10 cellular contexts compared by ENCODE assay signal in the genomic region with DNA sequence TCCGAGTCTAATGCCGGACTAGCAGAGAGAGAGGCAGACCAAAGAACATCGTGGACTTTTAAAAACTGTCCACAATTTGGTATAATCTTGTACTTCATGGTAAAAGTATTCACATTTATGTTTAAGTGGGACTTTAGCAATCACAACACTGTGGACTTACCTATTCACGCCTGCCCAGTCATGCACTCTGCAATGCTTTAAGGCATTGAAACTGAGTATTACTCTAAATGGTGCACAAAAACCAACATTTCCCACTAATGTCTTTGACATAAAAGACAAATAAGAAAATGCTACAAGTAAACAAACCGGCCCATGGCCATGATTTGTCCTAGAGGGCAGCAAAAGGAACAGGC.
DNase-seq lines count a peak whose midpoint lies in the region; ATAC-seq and TF ChIP-seq lines count a peak whose summit lies in the region.
"Had no signal": no experiment of that assay in that cellular context is flagged by ENCODE, and none has a peak within 500 bp of the region (broad histone marks: within the 10 kb centered on the region; RNA-seq: fewer than 3 reads in every experiment).

No MANE protein-coding gene starts in this region.

- H3K9me2 ChIP-seq in PC-3 (replicated peaks; ENCODE audit: low read length), result no peaks in the 10 kb centered on the region

- H3K4me3 ChIP-seq in PC-3 (ENCODE audit: low read length) (peak overlapping the region; percentile 56), epithelial cell of esophagus (ENCODE audit: low read length) (peak overlapping the region; percentile 22), prostate gland (no peak overlapping the region), BE2C (ENCODE audit: low read depth, low read length) (no peak overlapping the region)

- H3K4me1 Mint-ChIP-seq in CD4-positive, alpha-beta T cell (ENCODE audit: low read depth), result peaks cover 61% of the 10 kb centered on the region

- no peaks in the 10 kb centered on the region for H3K79me2 ChIP-seq in PC-3 (ENCODE audit: low read length)

- no peak overlapping the region for H3K27ac ChIP-seq in CD4-positive, alpha-beta T cell (ENCODE audit: low read depth, low read length)
- H3K27ac ChIP-seq in PC-3 (ENCODE audit: low read length) (peak overlapping the region; percentile 77), prostate gland (peak overlapping the region; percentile 39 to 50)

- no peak for ATAC-seq in CD4-positive, alpha-beta T cell (ENCODE audit: poor library complexity)
- ATAC-seq in PC-3 (peak; percentile 30), GM18909 (IDR thresholded peaks at IDR 0.05; ENCODE audit: poor library complexity, unreplicated experiment) (no peak)

- TF ChIP-seq POLR2A in prostate gland (IDR thresholded peaks at IDR 0.05), result no peak

- no peaks in the 10 kb centered on the region for H3K9me3 ChIP-seq in CD4-positive, alpha-beta T cell (ENCODE audit: control insufficient read depth, low read length)
- H3K9me3 ChIP-seq in PC-3 (ENCODE audit: low read length) (no peaks in the 10 kb centered on the region), prostate gland (no peaks in the 10 kb centered on the region), BE2C (no peaks in the 10 kb centered on the region)

- H3K4me3 Mint-ChIP-seq in CD4-positive, alpha-beta T cell, result no peak overlapping the region
- H3K4me3 Mint-ChIP-seq: CD8-positive, alpha-beta memory T cell; T-helper 1 cell treated with Interleukin-12 subunit alpha and Interleukin-12 subunit beta and Interleukin-4 antibody, amounts not matched to agents 30 μg/mL and 1 μg/mL, for 36 hours had no signal

- peak overlapping the region; percentile 60 for H3K9ac ChIP-seq in PC-3 (ENCODE audit: low read length)

- peak overlapping the region; percentile 82 for H3K4me2 ChIP-seq in PC-3 (ENCODE audit: low read length)

- peak overlapping the region; percentile 61 for H3K27ac Mint-ChIP-seq in CD4-positive, alpha-beta T cell
- H3K27ac Mint-ChIP-seq: T-helper 1 cell treated with Interleukin-12 subunit alpha and Interleukin-12 subunit beta and Interleukin-4 antibody, amounts not matched to agents 30 μg/mL and 1 μg/mL, for 36 hours had no signal

- DNase-seq in CD4-positive, alpha-beta T cell, result no peak
- DNase-seq in PC-3 (peak; percentile 4), epithelial cell of esophagus (ENCODE audit: low read depth) (peak; percentile 63), prostate gland (ENCODE audit: low spot score) (no peak), GF-D8 (lab: John Stamatoyannopoulos, UW) (no peak), UCSD-AML1 (lab: John Stamatoyannopoulos, UW; ENCODE audit: unreplicated experiment) (no peak), BE2C (no peak)
- DNase-seq: CD8-positive, alpha-beta memory T cell had no signal

- H3K27me3 ChIP-seq in CD4-positive, alpha-beta T cell (ENCODE audit: control insufficient read depth, insufficient read depth, low read length), result no peaks in the 10 kb centered on the region
- H3K27me3 ChIP-seq in PC-3 (ENCODE audit: low read length) (no peaks in the 10 kb centered on the region), prostate gland (replicated peaks; ENCODE audit: insufficient read depth) (no peaks in the 10 kb centered on the region), BE2C (no peaks in the 10 kb centered on the region)

- H2AFZ ChIP-seq in PC-3 (ENCODE audit: low read length), result peak overlapping the region; percentile 73

- POLR2A ChIA-PET in CD4-positive, alpha-beta T cell (lab: Charles Lee), result no interaction called here
- POLR2A ChIA-PET in PC-3 (lab: Charles Lee; ENCODE audit: unreplicated experiment), result interaction anchor here (1.0 kb wide), 1 partner anchor 91 kb away, joined by 3 read pairs; the partner anchor contains the start of gene ACVR1

- 61% methylated on average over 5 of the region's 5 CpGs for WGBS in prostate gland

- H3K4me1 ChIP-seq in PC-3 (ENCODE audit: insufficient read depth, low read length) (peaks cover 19% of the 10 kb centered on the region), prostate gland (replicated peaks) (peaks cover 4% of the 10 kb centered on the region), BE2C (no peaks in the 10 kb centered on the region)

- CTCF ChIA-PET in CD4-positive, alpha-beta T cell (lab: Charles Lee), result no interaction called here
- CTCF ChIA-PET in PC-3 (lab: Charles Lee), result interaction anchor here (0.6 to 1.0 kb wide), 2 partner anchors 222 to 226 kb away, joined by 3 to 4 read pairs; no protein-coding TSS in a partner anchor

- intact Hi-C loops in CD4-positive, alpha-beta T cell (cut with DNase I, micrococcal nuclease), result loop anchor here in 1 of 2 experiments (10.0 kb wide), 1 partner anchor 110 kb away; no protein-coding TSS in a partner anchor
- intact Hi-C loops in PC-3 (cut with micrococcal nuclease), result loop anchor here (1.0 to 2.0 kb wide), 4 partner anchors 64 to 226 kb away; partner anchors contain the start of gene ACVR1
- intact Hi-C loops in prostate gland (cut with DNase I), result loop anchor here (5.0 kb wide), 1 partner anchor 88 kb away; no protein-coding TSS in a partner anchor

- no peak for TF ChIP-seq CTCF in CD4-positive, alpha-beta T cell (IDR thresholded peaks at IDR 0.05)
- TF ChIP-seq CTCF in PC-3 (conservative IDR thresholded peaks at IDR 0.05; ENCODE audit: low read depth, low read length), result peak; percentile 29; the same call in 1 of the 2 replicates
- TF ChIP-seq CTCF in epithelial cell of esophagus (IDR thresholded peaks at IDR 0.05; ENCODE audit: insufficient read depth, low read depth, low read length, missing control alignments), result no peak
- TF ChIP-seq CTCF in prostate gland (IDR thresholded peaks at IDR 0.05), result no peak
- TF ChIP-seq CTCF in BE2C (IDR thresholded peaks at IDR 0.05; ENCODE audit: low read depth, low read length), result no peak

- no peaks in the 10 kb centered on the region for H4K20me1 ChIP-seq in PC-3 (ENCODE audit: low read length)

- no peaks in the 10 kb centered on the region; the same call in 1 of the 2 replicates for H3K36me3 ChIP-seq in PC-3 (ENCODE audit: low read depth, low read length)
- no peaks in the 10 kb centered on the region for H3K36me3 ChIP-seq in prostate gland
- no peaks in the 10 kb centered on the region for H3K36me3 ChIP-seq in BE2C

- H3K36me3 Mint-ChIP-seq in CD4-positive, alpha-beta T cell (ENCODE audit: low read depth), result peaks cover 10% of the 10 kb centered on the region

- BruUV-seq in PC-3 (replicated peaks; lab: Mats Ljungman, UMichigan), result no TSS peak

- no peaks in the 10 kb centered on the region for H3K27me3 Mint-ChIP-seq in CD4-positive, alpha-beta T cell
- H3K27me3 Mint-ChIP-seq: CD8-positive, alpha-beta memory T cell had no signal

- no peaks in the 10 kb centered on the region for H3F3A ChIP-seq in PC-3 (ENCODE audit: low read length, unreplicated experiment)

- H3K9me3 Mint-ChIP-seq in CD4-positive, alpha-beta T cell, result no peaks in the 10 kb centered on the region
- H3K9me3 Mint-ChIP-seq: CD8-positive, alpha-beta memory T cell; T-helper 1 cell treated with Interleukin-12 subunit alpha and Interleukin-12 subunit beta and Interleukin-4 antibody, amounts not matched to agents 30 μg/mL and 1 μg/mL, for 36 hours had no signal

Comparison
In these comparisons a context has a peak if more than half of its experiments do, and no peak if none do; other contexts are left out.
1. DNase-seq: peak in PC-3 (single experiment) and epithelial cell of esophagus (single experiment); none in CD4-positive, alpha-beta T cell (0 of 10), prostate gland (single experiment), GF-D8 (single experiment), UCSD-AML1 (single experiment) and BE2C (single experiment).
2. H3K4me3 ChIP-seq: peak in PC-3 (single experiment) and epithelial cell of esophagus (single experiment); none in prostate gland (0 of 2) and BE2C (single experiment).